16 cellular contexts compared by ENCODE assay signal in the genomic region with DNA sequence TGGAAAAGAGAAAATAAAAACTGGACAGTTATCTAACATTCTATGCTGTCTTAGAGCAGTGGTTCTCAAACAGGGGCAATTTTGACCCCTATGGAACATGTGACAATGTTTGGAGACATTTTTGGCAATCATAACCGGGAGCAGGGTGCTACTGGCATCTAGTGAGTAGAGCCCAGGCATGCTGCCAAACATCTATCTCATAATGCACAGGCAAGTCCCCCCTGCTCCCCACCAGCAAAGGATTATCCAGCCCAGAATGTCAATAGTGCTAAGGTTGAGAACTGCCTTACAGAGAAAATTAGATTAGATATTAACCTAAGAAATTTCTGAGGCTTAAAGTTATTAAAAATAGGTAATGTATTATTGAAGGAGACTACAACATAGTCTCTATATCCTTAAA. TPM values are rescaled to one million over a fixed set of nuclear protein-coding genes. Genes with fewer than 3 reads are reported as not detected.
A peak's percentile ranks its signal among the peaks of the same experiment; 100 is the strongest.
DNase-seq lines count a peak whose midpoint lies in the region; TF ChIP-seq lines count a peak whose summit lies in the region.
"Had no signal": no experiment of that assay in that cellular context is flagged by ENCODE, and none has a peak within 500 bp of the region (broad histone marks: within the 10 kb centered on the region; RNA-seq: fewer than 3 reads in every experiment).

No MANE protein-coding gene starts in this region.

- peaks cover 13% of the 10 kb centered on the region for H3K9me3 Mint-ChIP-seq in Calu3 (ENCODE audit: low read depth, unreplicated experiment)
- H3K9me3 Mint-ChIP-seq in nephron: peaks cover 19% of the 10 kb centered on the region

- intact Hi-C loops in Calu3 (cut with micrococcal nuclease; ENCODE audit: unreplicated experiment): loop anchor here (1.0 to 10.0 kb wide), 4 partner anchors 10 to 118 kb away; no protein-coding TSS in a partner anchor

- peak; percentile 29 for DNase-seq in ACHN
- peak; percentile 78 for DNase-seq in Calu3
- DNase-seq in dermis blood vessel endothelial cell: peak; percentile 0
- DNase-seq in SHP77 treated with DMSO at 0.1 percent for 48 hours (lab: John Stamatoyannopoulos, UW): no peak
- DNase-seq in activated gamma-delta T cell (lab: John Stamatoyannopoulos, UW): no peak
- no peak for DNase-seq in activated T-cell treated with anti-CD3 and anti-CD28 coated beads, Interleukin-2, amount 50 U/mL, for 48 hours
- DNase-seq: activated naive CD4-positive, alpha-beta T cell treated with anti-CD3 and anti-CD28 coated beads, Interleukin-2, amount 50 U/mL, for 16 hours; GDM1; KG1; NCI-H2107; NCI-H774; stimulated activated CD4-positive, alpha-beta T cell treated with anti-CD3 and anti-CD28 coated beads, Interleukin-4, amount 100 ng/mL, for 4 hours had no signal

- H3K27ac Mint-ChIP-seq in Calu3 (ENCODE audit: unreplicated experiment) (peak overlapping the region; percentile 96), nephron (peak overlapping the region in 2 of 3 experiments; percentile 36 to 79)

- H3K4me1 Mint-ChIP-seq in Calu3 (ENCODE audit: low read depth, unreplicated experiment) (peaks cover 37% of the 10 kb centered on the region), nephron (no peaks in the 10 kb centered on the region)

- H3K27me3 Mint-ChIP-seq in Calu3 (ENCODE audit: unreplicated experiment) (no peaks in the 10 kb centered on the region), nephron (ENCODE audit: low read depth) (no peaks in the 10 kb centered on the region)

- H3K36me3 Mint-ChIP-seq in Calu3 (ENCODE audit: insufficient read depth, unreplicated experiment) (peaks cover 26% of the 10 kb centered on the region), nephron (ENCODE audit: low read depth) (no peaks in the 10 kb centered on the region)

- BruUV-seq in Calu3 (replicated peaks; lab: Mats Ljungman, UMichigan): no TSS peak

- H3K4me3 Mint-ChIP-seq in Calu3 (ENCODE audit: low read depth, unreplicated experiment) (no peak overlapping the region), nephron (no peak overlapping the region)

- TF ChIP-seq CTCF in Calu3 (IDR thresholded peaks at IDR 0.05; ENCODE audit: unreplicated experiment) (no peak), nephron (IDR thresholded peaks at IDR 0.05; ENCODE audit: unreplicated experiment in 3 of 3) (no peak)

- CTCF ChIA-PET in Calu3 (lab: Charles Lee): interaction anchor here (1.4 kb wide), 1 partner anchor 242 kb away, joined by 5 read pairs; no protein-coding TSS in a partner anchor

- in situ Hi-C loops in ACHN (cut with HindIII; ENCODE audit: low pct_ligation_motif_present, low pct_unique_long_range_greater_than_20kb, low sequenced_read_pairs): no loop called here

RNA-seq across cellular contexts. Expression of gene CATSPERB, which starts 22.9 kb away (rescaled TPM):
- total RNA-seq in Calu3 (2022) (10.2 and 14.3 TPM in 2 replicates), dermis blood vessel endothelial cell (0.33 and 0.68 TPM in 2 replicates)
- total RNA-seq: GM12878, left lobe of liver, myocyte had no signal

Comparison
In these comparisons a context has a peak if more than half of its experiments do, and no peak if none do; other contexts are left out.
1. DNase-seq: peak in ACHN (single experiment), Calu3 (single experiment) and dermis blood vessel endothelial cell (single experiment); none in SHP77 treated with DMSO at 0.1 percent for 48 hours (single experiment), activated gamma-delta T cell (single experiment) and activated T-cell treated with anti-CD3 and anti-CD28 coated beads, Interleukin-2, amount 50 U/mL, for 48 hours (0 of 2).